22 cellular contexts compared by ENCODE assay signal in the genomic region with DNA sequence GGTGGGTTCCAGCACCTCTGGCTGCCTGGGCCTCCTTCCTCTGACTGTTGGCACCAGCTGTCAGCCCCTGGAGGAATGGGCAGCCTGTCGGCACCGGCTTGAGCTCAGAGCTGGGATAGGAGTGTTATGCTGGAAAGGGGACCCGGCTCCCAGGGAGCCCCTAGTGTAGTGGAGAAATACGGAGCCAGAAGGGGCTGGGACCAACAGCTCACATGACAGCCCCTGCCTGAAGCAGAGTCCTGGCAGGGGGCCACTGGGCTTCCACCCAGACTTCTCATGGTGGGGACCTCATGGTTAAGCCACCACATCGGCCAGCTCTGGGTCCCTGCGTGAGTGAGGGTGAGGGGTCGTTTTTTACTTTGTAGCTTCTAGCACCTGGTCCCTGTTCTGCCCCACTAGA.
DNase-seq lines count a peak whose midpoint lies in the region; ATAC-seq and TF ChIP-seq lines count a peak whose summit lies in the region.
"Had no signal": no experiment of that assay in that cellular context is flagged by ENCODE, and none has a peak within 500 bp of the region (broad histone marks: within the 10 kb centered on the region; RNA-seq: fewer than 3 reads in every experiment).

No MANE protein-coding gene starts in this region.

- 0 out of 2 replicates have a peak overlapping the region, but pooled peaks have one; percentile 83 for H3K4me2 ChIP-seq in BLaER1
- H3K4me2 ChIP-seq: A549, SK-N-SH had no signal

- peak overlapping the region in 1 of 5 experiments; percentile 41 for H3K4me3 Mint-ChIP-seq in brain
- H3K4me3 Mint-ChIP-seq: activated CD4-positive, alpha-beta T cell treated with anti-CD3 and anti-CD28 coated beads, Interleukin-2, amount 10 ng/mL, durations not matched to agents 7 days and 5 days; activated naive CD8-positive, alpha-beta T cell; natural killer cell had no signal

- no peaks in the 10 kb centered on the region for H3K9me3 Mint-ChIP-seq in brain
- H3K9me3 Mint-ChIP-seq: activated CD4-positive, alpha-beta T cell treated with anti-CD3 and anti-CD28 coated beads, Interleukin-2, amount 10 ng/mL, durations not matched to agents 7 days and 5 days; natural killer cell had no signal

- H3K4me3 ChIP-seq in BLaER1 (no peak overlapping the region), gastrocnemius medialis (no peak overlapping the region)
- H3K4me3 ChIP-seq: A549, esophagus squamous epithelium, GM23248, Peyer's patch, testis had no signal

- TF ChIP-seq CTCF in brain (conservative IDR thresholded peaks at IDR 0.05) (no peak), gastrocnemius medialis (IDR thresholded peaks at IDR 0.05 in 4 of 5, conservative IDR thresholded peaks at IDR 0.05 in 1 of 5) (no peak)

- ATAC-seq in left ventricle myocardium superior (peak; percentile 2), gastrocnemius medialis (no peak), GM21367 (IDR thresholded peaks at IDR 0.05; ENCODE audit: unreplicated experiment) (no peak), GM19324 (IDR thresholded peaks at IDR 0.05; ENCODE audit: low FRiP score, unreplicated experiment) (no peak)
- ATAC-seq: A549, HepG2, natural killer cell had no signal

- H3K27ac Mint-ChIP-seq in brain = peak overlapping the region in 4 of 5 experiments; percentile 75 to 92 (median 87)
- H3K27ac Mint-ChIP-seq: activated CD4-positive, alpha-beta T cell treated with anti-CD3 and anti-CD28 coated beads, Interleukin-2, amount 10 ng/mL, durations not matched to agents 7 days and 5 days; activated naive CD8-positive, alpha-beta T cell; natural killer cell had no signal

- H3K27me3 Mint-ChIP-seq in brain = no peaks in the 10 kb centered on the region
- H3K27me3 Mint-ChIP-seq: activated naive CD8-positive, alpha-beta T cell had no signal

- no peak overlapping the region for H3K9ac ChIP-seq in BLaER1
- H3K9ac ChIP-seq: GM23248, SK-N-SH had no signal

- H3K27ac ChIP-seq in BLaER1 (no peak overlapping the region), gastrocnemius medialis (peak overlapping the region; percentile 90 to 97 (median 94))
- H3K27ac ChIP-seq: A549, GM23248, testis had no signal

- intact Hi-C loops in left ventricle myocardium superior (cut with micrococcal nuclease) = loop anchor here (10.0 kb wide), 1 partner anchor 47 kb away; no protein-coding TSS in a partner anchor
- intact Hi-C loops in gastrocnemius medialis (cut with DNase I; ENCODE audit: low total_unique reads) = loop anchor here (5.0 to 10.0 kb wide), 3 partner anchors 249 to 457 kb away; a partner anchor contains a TSS

- TF ChIP-seq POLR2A in gastrocnemius medialis (IDR thresholded peaks at IDR 0.05) = no peak

- H3K27me3 ChIP-seq in BLaER1 (no peaks in the 10 kb centered on the region), gastrocnemius medialis (no peaks in the 10 kb centered on the region)
- H3K27me3 ChIP-seq: esophagus squamous epithelium, Peyer's patch, testis had no signal

- no peaks in the 10 kb centered on the region for H4K20me1 ChIP-seq in BLaER1

- in situ Hi-C loops in gastrocnemius medialis (cut with MboI; ENCODE audit: low sequenced_read_pairs in 4 of 4) = no loop called here

- peaks cover 4% of the 10 kb centered on the region for H3K36me3 Mint-ChIP-seq in brain
- H3K36me3 Mint-ChIP-seq: activated naive CD8-positive, alpha-beta T cell; natural killer cell had no signal

- peaks cover 87% of the 10 kb centered on the region for H3K4me1 Mint-ChIP-seq in brain

- DNase-seq in left ventricle myocardium superior (peak; percentile 81), gastrocnemius medialis (peak in 1 of 2 donors; percentile 61), NCI-H1105 treated with DMSO at 0.1 percent for 48 hours (lab: John Stamatoyannopoulos, UW) (no peak), RKO (ENCODE audit: low spot score) (no peak)
- DNase-seq: activated CD4-positive, alpha-beta T cell treated with anti-CD3 and anti-CD28 coated beads, Interleukin-2, amount 10 ng/mL, durations not matched to agents 7 days and 5 days; effector CD8-positive, alpha-beta T cell; esophagus squamous epithelium; mesendoderm; natural killer cell; NCI-H2081; SK-N-SH; T-helper 2 cell had no signal

- H3K9me3 ChIP-seq in BLaER1 = no peaks in the 10 kb centered on the region
- H3K9me3 ChIP-seq in gastrocnemius medialis = no peaks in the 10 kb centered on the region
- H3K9me3 ChIP-seq: A549, esophagus squamous epithelium, Peyer's patch, SK-N-SH, testis had no signal

- H3K4me1 ChIP-seq in BLaER1 = peaks cover 73% of the 10 kb centered on the region
- H3K4me1 ChIP-seq in gastrocnemius medialis = peaks cover 82 to 92% of the 10 kb centered on the region in 2 donors
- H3K4me1 ChIP-seq: A549 had no signal

- H3K36me3 ChIP-seq in BLaER1 (no peaks in the 10 kb centered on the region), gastrocnemius medialis (no peaks in the 10 kb centered on the region)
- H3K36me3 ChIP-seq: esophagus squamous epithelium, Peyer's patch had no signal
